In genomic region chrX:11566158-11566557, GRCh38 we compare ENCODE assay signal across 26 cellular contexts.
"Had no signal": no experiment of that assay in that cellular context is flagged by ENCODE, and none has a peak within 500 bp of the region (broad histone marks: within the 10 kb centered on the region; RNA-seq: fewer than 3 reads in every experiment).

No MANE protein-coding gene starts in this region.

- H3K27me3 ChIP-seq: gastrocnemius medialis, hepatocyte, left lung, tibial nerve had no signal

- H3K36me3 ChIP-seq: gastrocnemius medialis, left lung, lower lobe of right lung, right lobe of liver, tibial nerve, WERI-Rb-1 had no signal

- H3K4me2 ChIP-seq: hepatocyte had no signal

- H3K4me1 ChIP-seq: left lung, lower lobe of right lung, right lobe of liver, tibial nerve had no signal

- H3K9me3 ChIP-seq: left lung, lower lobe of right lung, right lobe of liver, tibial nerve had no signal

- H3K4me3 ChIP-seq: gastrocnemius medialis, hepatocyte, left lung, lower lobe of right lung, right lobe of liver, tibial nerve had no signal

- H3K79me2 ChIP-seq: hepatocyte had no signal

- FAIRE-seq: islet of Langerhans had no signal

- DNase-seq: activated CD4-positive, alpha-beta memory T cell treated with anti-CD3 and anti-CD28 coated beads, Interleukin-2, amount 10 ng/mL, durations not matched to agents 7 days and 5 days; activated CD4-positive, alpha-beta T cell treated with anti-CD3 and anti-CD28 coated beads, Interleukin-2, amount 10 ng/mL, durations not matched to agents 7 days and 5 days; activated CD4-positive, CD25-positive, alpha-beta regulatory T cell treated with anti-CD3 and anti-CD28 coated beads, Interleukin-2, amount 50 U/mL, for 72 hours; activated CD8-positive, alpha-beta memory T cell treated with anti-CD3 and anti-CD28 coated beads, Interleukin-2, amount 50 U/mL, for 48 hours; activated gamma-delta T cell; activated naive CD4-positive, alpha-beta T cell treated with anti-CD3 and anti-CD28 coated beads, Interleukin-2, amount 10 ng/mL, durations not matched to agents 7 days and 5 days; activated naive CD8-positive, alpha-beta T cell treated with anti-CD3 and anti-CD28 coated beads, Interleukin-2, amount 10 ng/mL, durations not matched to agents 7 days and 5 days; activated T-cell treated with anti-CD3 and anti-CD28 coated beads, Interleukin-2, amount 50 U/mL, for 24 hours; caudate nucleus; cortex of kidney; effector memory CD8-positive, alpha-beta T cell; erythroblast; gastrocnemius medialis; glutamatergic neuron; left lung; lower lobe of right lung; mesenchymal stem cell; natural killer cell; right lobe of liver; stimulated activated CD4-positive, alpha-beta T cell treated with anti-CD3 and anti-CD28 coated beads, Interleukin-2, amount 100 ng/mL, for 48 hours; stimulated activated naive CD4-positive, alpha-beta T cell treated with Interleukin-2 at 50 U/mL for 16 hours; T-helper 9 cell; WERI-Rb-1 had no signal

- H2AFZ ChIP-seq: hepatocyte had no signal

- ATAC-seq: effector memory CD8-positive, alpha-beta T cell; gastrocnemius medialis; left lung; lower lobe of right lung; natural killer cell; right lobe of liver had no signal

- H3K27ac ChIP-seq: gastrocnemius medialis, hepatocyte, left lung, lower lobe of right lung, right lobe of liver, tibial nerve, WERI-Rb-1 had no signal
